Comparison of ENCODE assay signal across 9 cellular contexts in the genomic region with DNA sequence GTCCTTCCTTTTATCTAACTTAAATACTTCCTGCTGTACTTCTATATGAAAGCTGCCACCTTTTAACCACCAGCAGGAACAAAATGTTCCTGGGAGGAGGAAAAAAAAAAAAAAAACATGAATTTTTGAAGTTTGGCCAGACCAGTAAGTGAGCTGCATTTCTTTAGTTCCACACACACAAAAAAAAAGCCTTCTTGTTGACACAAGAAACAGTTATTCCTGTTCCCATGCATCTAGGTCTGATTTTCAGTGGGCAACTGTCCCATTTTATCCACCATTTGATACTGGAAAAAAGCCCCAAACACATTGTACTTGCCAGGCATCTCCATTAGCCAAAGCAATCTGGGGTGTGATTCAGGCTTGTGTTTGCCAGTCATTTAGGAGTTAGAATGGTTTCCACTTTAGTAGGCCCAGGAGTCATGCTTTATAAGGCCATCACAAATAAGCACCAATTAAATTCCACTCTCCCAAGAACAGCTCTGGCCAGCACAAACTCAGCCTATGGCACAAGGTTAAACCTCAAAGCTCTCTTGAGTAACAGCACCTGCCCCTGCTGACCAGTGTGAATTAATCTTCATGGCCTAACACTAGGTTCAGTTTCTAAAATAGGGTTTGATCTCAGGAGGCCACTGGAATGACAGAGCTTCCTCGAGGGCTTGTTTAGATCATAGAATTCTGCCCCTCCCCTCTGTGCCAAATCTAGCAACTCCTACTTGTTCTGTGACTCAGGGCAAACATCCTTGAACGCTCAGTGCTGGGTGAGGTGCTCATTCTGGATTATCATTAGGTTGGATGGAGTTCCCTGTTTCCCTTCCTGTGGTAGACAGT.
DNase-seq lines count a peak whose midpoint lies in the region.
"Had no signal": no experiment of that assay in that cellular context is flagged by ENCODE, and none has a peak within 500 bp of the region (broad histone marks: within the 10 kb centered on the region; RNA-seq: fewer than 3 reads in every experiment).

No MANE protein-coding gene starts in this region.

- H3K4me3 ChIP-seq in H7 (ENCODE audit: insufficient read depth, low read depth, low read length): no peak overlapping the region

- DNase-seq in COLO668 (lab: John Stamatoyannopoulos, UW; ENCODE audit: unreplicated experiment) (peak; percentile 55), NCI-H226 (peak; percentile 98), epithelial cell of prostate (ENCODE audit: low read depth, low spot score) (peak; percentile 78), occipital lobe (lab: John Stamatoyannopoulos, UW) (peak; percentile 5), Kasumi-1 (lab: John Stamatoyannopoulos, UW) (no peak), H7 (no peak), ecto neural progenitor cell (ENCODE audit: low spot score) (no peak)
- DNase-seq in NK-92 treated with Interleukin-12 subunit alpha and Interleukin-12 subunit beta, amount 100 ng/mL, for 24 hours (lab: John Stamatoyannopoulos, UW): no peak
- DNase-seq: activated naive CD8-positive, alpha-beta T cell treated with anti-CD3 and anti-CD28 coated beads, Interleukin-2, amount 10 ng/mL, durations not matched to agents 7 days and 5 days had no signal

- H3K36me3 ChIP-seq in H7 (replicated peaks; ENCODE audit: control insufficient read depth, insufficient read depth, low read length): no peaks in the 10 kb centered on the region

- H3K27me3 ChIP-seq in H7 (ENCODE audit: control insufficient read depth, insufficient read depth, low read length): no peaks in the 10 kb centered on the region

- H3K27ac ChIP-seq in epithelial cell of prostate: peak overlapping the region; percentile 86

Comparison
In these comparisons a context has a peak if more than half of its experiments do, and no peak if none do; other contexts are left out.
1. DNase-seq: peak in COLO668 (single experiment), NCI-H226 (single experiment), epithelial cell of prostate (single experiment) and occipital lobe (single experiment); none in Kasumi-1 (0 of 2), H7 (single experiment), ecto neural progenitor cell (single experiment) and NK-92 treated with Interleukin-12 subunit alpha and Interleukin-12 subunit beta, amount 100 ng/mL, for 24 hours (single experiment).